Comparison of ENCODE assay signal across 8 cellular contexts in genomic region chr20:43749734-43750294, GRCh38. TPM values are rescaled to one million over a fixed set of nuclear protein-coding genes. Genes with fewer than 3 reads are reported as not detected.
DNase-seq lines count a peak whose midpoint lies in the region; ATAC-seq lines count a peak whose summit lies in the region.

No MANE protein-coding gene starts in this region.

- POLR2A ChIA-PET in naive thymus-derived CD4-positive, alpha-beta T cell (lab: Charles Lee): interaction anchor here (1.6 kb wide), 1 partner anchor 28 kb away, joined by 4 read pairs; no protein-coding TSS in a partner anchor

- H3K4me1 ChIP-seq in GM23248 (ENCODE audit: insufficient read depth): peaks cover 23% of the 10 kb centered on the region
- H3K4me1 ChIP-seq in naive thymus-derived CD4-positive, alpha-beta T cell (ENCODE audit: control insufficient read depth in 2 of 2, insufficient read depth in 2 of 2, low read length in 2 of 2): peaks cover 15 to 18% of the 10 kb centered on the region in 2 donors

- H2AFZ ChIP-seq in GM23248: no peak overlapping the region

- ATAC-seq in esophagus mucosa (peak; percentile 90), GM18907 (IDR thresholded peaks at IDR 0.05; ENCODE audit: unreplicated experiment) (no peak)
- ATAC-seq in naive thymus-derived CD4-positive, alpha-beta T cell: peak; percentile 85

- in situ Hi-C loops in GM23248 (cut with MboI): loop anchor here (5.0 to 10.0 kb wide), 2 partner anchors 332 to 445 kb away; no protein-coding TSS in a partner anchor

- peak overlapping the region in 6 of 9 donors; percentile 28 to 81 (median 51) for H3K27ac Mint-ChIP-seq in naive thymus-derived CD4-positive, alpha-beta T cell

- H3K27me3 Mint-ChIP-seq in naive thymus-derived CD4-positive, alpha-beta T cell: peaks cover 0 to 18% (median 0%) of the 10 kb centered on the region in 5 donors

- intact Hi-C loops in naive thymus-derived CD4-positive, alpha-beta T cell (cut with micrococcal nuclease): loop anchor here (1.0 to 10.0 kb wide), 13 partner anchors 27 to 440 kb away; no protein-coding TSS in a partner anchor

- peaks cover 22 to 44% (median 38%) of the 10 kb centered on the region in 7 donors for H3K4me1 Mint-ChIP-seq in naive thymus-derived CD4-positive, alpha-beta T cell

- H3K9ac ChIP-seq in GM23248: no peak overlapping the region

- H3K4me3 Mint-ChIP-seq in naive thymus-derived CD4-positive, alpha-beta T cell: peak overlapping the region in 6 of 10 donors; percentile 29 to 54 (median 46)

- no peaks in the 10 kb centered on the region for H3K79me2 ChIP-seq in GM23248 (ENCODE audit: insufficient read depth)

- peaks cover 0 to 9% (median 0%) of the 10 kb centered on the region in 11 donors for H3K9me3 Mint-ChIP-seq in naive thymus-derived CD4-positive, alpha-beta T cell

- no peaks in the 10 kb centered on the region for H4K20me1 ChIP-seq in GM23248 (ENCODE audit: insufficient read depth)

- no peaks in the 10 kb centered on the region for H3K9me2 ChIP-seq in GM23248 (ENCODE audit: insufficient read depth)

- H3K9me3 ChIP-seq in GM23248 (ENCODE audit: low read depth): no peaks in the 10 kb centered on the region
- no peaks in the 10 kb centered on the region for H3K9me3 ChIP-seq in naive thymus-derived CD4-positive, alpha-beta T cell (ENCODE audit: control insufficient read depth in 2 of 3, low read length in 3 of 3)

- CTCF ChIA-PET in naive thymus-derived CD4-positive, alpha-beta T cell (lab: Charles Lee): interaction anchor here (0.6 to 3.5 kb wide), 11 partner anchors 14 to 440 kb away, joined by 3 to 21 read pairs (median 3); no protein-coding TSS in a partner anchor

- DNase-seq in Ammon's horn (ENCODE audit: low spot score): peak; percentile 62
- DNase-seq in GM23248: peak; percentile 75
- peak; percentile 24 for DNase-seq in NOMO-1 treated with dmso at 0.1 percent for 144 hours (lab: John Stamatoyannopoulos, UW; ENCODE audit: unreplicated experiment)
- peak; percentile 80 for DNase-seq in activated T-cell treated with anti-CD3 and anti-CD28 coated beads for 4 hours
- peak; percentile 50 to 94 (median 72) for DNase-seq in naive thymus-derived CD4-positive, alpha-beta T cell
- peak; percentile 36 to 87 (median 72) for DNase-seq in stimulated activated naive CD4-positive, alpha-beta T cell (lab: John Stamatoyannopoulos, UW)

- no peak overlapping the region for H3K27ac ChIP-seq in GM23248
- no peak overlapping the region for H3K27ac ChIP-seq in naive thymus-derived CD4-positive, alpha-beta T cell (ENCODE audit: low read depth, low read length)

- peaks cover 0 to 8% (median 0%) of the 10 kb centered on the region in 5 donors for H3K36me3 Mint-ChIP-seq in naive thymus-derived CD4-positive, alpha-beta T cell

- H3K4me3 ChIP-seq in GM23248: no peak overlapping the region
- no peak overlapping the region for H3K4me3 ChIP-seq in naive thymus-derived CD4-positive, alpha-beta T cell (ENCODE audit: low read length)

- peaks cover 17% of the 10 kb centered on the region for H3F3A ChIP-seq in GM23248 (ENCODE audit: insufficient read depth)

- H3K4me2 ChIP-seq in GM23248 (ENCODE audit: unreplicated experiment): no peak overlapping the region

- no peaks in the 10 kb centered on the region for H3K27me3 ChIP-seq in GM23248 (replicated peaks; ENCODE audit: insufficient read depth)
- H3K27me3 ChIP-seq in naive thymus-derived CD4-positive, alpha-beta T cell (ENCODE audit: control insufficient read depth in 2 of 2, insufficient read depth in 2 of 2, low read length in 2 of 2): no peaks in the 10 kb centered on the region

- WGBS in GM23248 (ENCODE audit: low coverage in 1 of 2, low lambda C conversion rate in 2 of 2, missing lambda C conversion rate in 2 of 2), 2 experiments: 9 to 10% methylated on average over 23 of the region's 23 CpGs

- no peaks in the 10 kb centered on the region for H3K36me3 ChIP-seq in GM23248 (ENCODE audit: low read depth)
- no peaks in the 10 kb centered on the region for H3K36me3 ChIP-seq in naive thymus-derived CD4-positive, alpha-beta T cell (ENCODE audit: control insufficient read depth in 2 of 3, insufficient read depth in 3 of 3, low read length in 3 of 3)

RNA-seq across cellular contexts. Expression of gene GTSF1L, which starts 23.0 kb away (rescaled TPM):
- not detected in 2 replicates for total RNA-seq in GM23248 (2014; rRNA removed; shearing (Covaris generic))
- not detected in 2 replicates for polyA plus RNA-seq in GM23248 (2016; fragmentation: Nextera tagmentation; extraction: Ambion mirVana)
- not detected for total RNA-seq in esophagus mucosa
- 1 to 10 TPM in 2 of 5 experiments, not detected in 3; 1.4 to 1.7 TPM for total RNA-seq in naive thymus-derived CD4-positive, alpha-beta T cell
- not detected for polyA plus RNA-seq in naive thymus-derived CD4-positive, alpha-beta T cell

Comparison
In these comparisons a context has a peak if more than half of its experiments do, and no peak if none do; other contexts are left out.
1. DNase-seq: peak in every context shown above with its lines; median percentile 80 in activated T-cell treated with anti-CD3 and anti-CD28 coated beads for 4 hours; 75 in GM23248; 72 in naive thymus-derived CD4-positive, alpha-beta T cell; 72 in stimulated activated naive CD4-positive, alpha-beta T cell; 62 in Ammon's horn; 24 in NOMO-1 treated with dmso at 0.1 percent for 144 hours.